In genomic region chr6:41428995-41429417, GRCh38 we compare ENCODE assay signal across 8 cellular contexts.
DNase-seq lines count a peak whose midpoint lies in the region; ATAC-seq and TF ChIP-seq lines count a peak whose summit lies in the region.

No MANE protein-coding gene starts in this region.

- no peak for TF ChIP-seq CTCF in brain (conservative IDR thresholded peaks at IDR 0.05)
- TF ChIP-seq CTCF in omental fat pad (IDR thresholded peaks at IDR 0.05): no peak
- no peak for TF ChIP-seq CTCF in spleen (IDR thresholded peaks at IDR 0.05 in 8 of 11, conservative IDR thresholded peaks at IDR 0.05 in 3 of 11)

- H3K4me1 ChIP-seq in CD4-positive, alpha-beta memory T cell (ENCODE audit: insufficient read depth, low read length): peaks cover 31% of the 10 kb centered on the region
- H3K4me1 ChIP-seq in spleen: peaks cover 14 to 47% (median 40%) of the 10 kb centered on the region in 6 donors

- peak overlapping the region in 7 of 8 donors; percentile 58 to 75 (median 70) for H3K4me3 Mint-ChIP-seq in CD4-positive, alpha-beta memory T cell
- peak overlapping the region; percentile 73 to 80 (median 79) for H3K4me3 Mint-ChIP-seq in brain
- H3K4me3 Mint-ChIP-seq in naive B cell: peak overlapping the region in 7 of 8 donors; percentile 74 to 91 (median 85)

- 5 to 30% (median 16%) methylated on average over 4 to 5 of the region's 5 CpGs for WGBS in spleen, 5 donors

- CTCF ChIA-PET in CD4-positive, alpha-beta memory T cell (lab: Charles Lee; ENCODE audit: partially characterized antibody): interaction anchor here (0.7 to 1.0 kb wide), 3 partner anchors 10 to 109 kb away, joined by 3 read pairs; no protein-coding TSS in a partner anchor
- CTCF ChIA-PET in HEK293T (lab: Yijun Ruan, JAX): no interaction called here

- no peak overlapping the region for H3K27ac ChIP-seq in CD4-positive, alpha-beta memory T cell (ENCODE audit: low read depth, low read length)
- H3K27ac ChIP-seq in spleen: no peak overlapping the region

- no peaks in the 10 kb centered on the region for H3K36me3 ChIP-seq in CD4-positive, alpha-beta memory T cell (ENCODE audit: insufficient read depth, low read length)
- no peaks in the 10 kb centered on the region for H3K36me3 ChIP-seq in spleen

- POLR2A ChIA-PET in CD4-positive, alpha-beta memory T cell (lab: Charles Lee; ENCODE audit: partially characterized antibody): no interaction called here
- POLR2A ChIA-PET in HEK293T (lab: Yijun Ruan, JAX): interaction anchor here (1.0 to 1.3 kb wide), 2 partner anchors 12 to 14 kb away, joined by 3 read pairs; no protein-coding TSS in a partner anchor

- no peak for DNase-seq in CD4-positive, alpha-beta memory T cell
- peak; percentile 12 for DNase-seq in LHCN-M2 (ENCODE audit: low read depth)
- DNase-seq in naive B cell: no peak
- DNase-seq in NCI-H2107 treated with DMSO at 0.1 percent for 48 hours (lab: John Stamatoyannopoulos, UW; ENCODE audit: unreplicated experiment): no peak
- no peak for DNase-seq in omental fat pad (ENCODE audit: low spot score)
- DNase-seq in HEK293T (ENCODE audit: extremely low spot score): no peak
- no peak for DNase-seq in spleen

- H3K4me3 ChIP-seq in CD4-positive, alpha-beta memory T cell (ENCODE audit: low read length in 2 of 2): no peak overlapping the region
- H3K4me3 ChIP-seq in spleen: peak overlapping the region in 3 of 8 donors; percentile 44 to 73 (median 53)

- H3K27ac Mint-ChIP-seq in CD4-positive, alpha-beta memory T cell: peak overlapping the region in 2 of 7 donors; percentile 40 to 58
- H3K27ac Mint-ChIP-seq in brain (peak overlapping the region in 2 of 5 experiments; percentile 64 to 65), naive B cell (peak overlapping the region in 2 of 6 donors; percentile 7 to 70)

- no peak for TF ChIP-seq POLR2A in spleen (IDR thresholded peaks at IDR 0.05)

- H3K27me3 Mint-ChIP-seq in CD4-positive, alpha-beta memory T cell: peaks cover 18 to 23% of the 10 kb centered on the region in 2 donors
- peaks cover 49% of the 10 kb centered on the region for H3K27me3 Mint-ChIP-seq in brain
- peaks cover 0 to 6% (median 3%) of the 10 kb centered on the region in 3 donors for H3K27me3 Mint-ChIP-seq in naive B cell

- H3K36me3 Mint-ChIP-seq in CD4-positive, alpha-beta memory T cell: no peaks in the 10 kb centered on the region
- H3K36me3 Mint-ChIP-seq in brain (no peaks in the 10 kb centered on the region), naive B cell (no peaks in the 10 kb centered on the region)

- no peaks in the 10 kb centered on the region for H3K9me3 Mint-ChIP-seq in CD4-positive, alpha-beta memory T cell
- H3K9me3 Mint-ChIP-seq in brain (peaks cover 0 to 3% (median 0%) of the 10 kb centered on the region in 5 experiments), naive B cell (no peaks in the 10 kb centered on the region)

- ATAC-seq in naive B cell (ENCODE audit: low read depth in 2 of 2) (no peak), omental fat pad (ENCODE audit: low FRiP score) (no peak)

- H3K9me3 ChIP-seq in CD4-positive, alpha-beta memory T cell (ENCODE audit: control insufficient read depth in 1 of 2, low read length in 2 of 2): no peaks in the 10 kb centered on the region
- H3K9me3 ChIP-seq in spleen: no peaks in the 10 kb centered on the region

- H3K4me1 Mint-ChIP-seq in CD4-positive, alpha-beta memory T cell: peaks cover 8 to 18% (median 11%) of the 10 kb centered on the region in 4 donors
- H3K4me1 Mint-ChIP-seq in brain: peaks cover 23% of the 10 kb centered on the region
- peaks cover 16 to 19% (median 18%) of the 10 kb centered on the region in 3 donors for H3K4me1 Mint-ChIP-seq in naive B cell

- intact Hi-C loops in CD4-positive, alpha-beta memory T cell (cut with micrococcal nuclease): no loop called here
- intact Hi-C loops in spleen (cut with DNase I; ENCODE audit: low total_unique reads): no loop called here

- H3K27me3 ChIP-seq in CD4-positive, alpha-beta memory T cell (ENCODE audit: insufficient read depth, low read length): peaks cover 16% of the 10 kb centered on the region
- peaks cover 0 to 64% (median 23%) of the 10 kb centered on the region in 7 donors for H3K27me3 ChIP-seq in spleen (replicated peaks in 1 of 7)

TF ChIP-seq in HEK293T, 16 proteins besides CTCF, POLR2A, EP300 and RAD21:
- no peak for TF ChIP-seq CTBP1 (IDR thresholded peaks at IDR 0.05; ENCODE audit: borderline replicate concordance)
- TF ChIP-seq ELF4 (IDR thresholded peaks at IDR 0.05): no peak
- no peak for TF ChIP-seq NFRKB (IDR thresholded peaks at IDR 0.05)
- TF ChIP-seq FOXK2 (IDR thresholded peaks at IDR 0.05): no peak
- TF ChIP-seq SP1 (IDR thresholded peaks at IDR 0.05): no peak
TF ChIP-seq in HEK293T: peak in this region for 0.
